ENCODE assay signal across 7 cellular contexts in the genomic region with DNA sequence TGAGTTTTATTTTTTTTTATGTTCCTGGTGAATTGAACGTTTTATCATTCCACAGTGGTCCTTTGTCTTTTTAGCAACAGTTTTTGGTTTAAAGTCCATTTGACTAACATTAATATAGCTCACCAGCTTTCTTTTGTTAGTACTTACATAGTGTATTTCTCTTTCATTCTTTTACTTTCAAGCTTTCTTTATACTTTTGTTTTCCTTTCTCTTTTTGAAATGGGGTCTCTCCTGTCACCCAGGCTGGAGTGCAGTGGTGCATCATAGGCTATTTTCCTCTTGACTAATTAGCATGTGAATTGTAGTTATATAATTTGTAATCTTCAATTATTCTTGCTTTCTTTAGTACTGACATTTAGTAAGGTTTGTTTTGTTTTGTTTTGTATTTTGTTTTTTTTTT. TPM values are rescaled to one million over a fixed set of nuclear protein-coding genes. Genes with fewer than 3 reads are reported as not detected.
"Had no signal": no experiment of that assay in that cellular context is flagged by ENCODE, and none has a peak within 500 bp of the region (broad histone marks: within the 10 kb centered on the region; RNA-seq: fewer than 3 reads in every experiment).

No MANE protein-coding gene starts in this region.

- H3K27ac ChIP-seq: GM23248 had no signal

- H2AFZ ChIP-seq: GM23248 had no signal

- ATAC-seq: HCT116, K562 had no signal

- H3K4me3 ChIP-seq: GM23248, K562 had no signal

- H3K9ac ChIP-seq: GM23248 had no signal

- H3K4me3 Mint-ChIP-seq: H9 had no signal

- DNase-seq: GM23248, H9, IMR-90, KG1 had no signal

RNA-seq across cellular contexts. Expression of a gene that starts 27.8 kb away (rescaled TPM):
- polyA plus RNA-seq: H1 had no signal
